1 cellular context compared by ENCODE assay signal in the genomic region with DNA sequence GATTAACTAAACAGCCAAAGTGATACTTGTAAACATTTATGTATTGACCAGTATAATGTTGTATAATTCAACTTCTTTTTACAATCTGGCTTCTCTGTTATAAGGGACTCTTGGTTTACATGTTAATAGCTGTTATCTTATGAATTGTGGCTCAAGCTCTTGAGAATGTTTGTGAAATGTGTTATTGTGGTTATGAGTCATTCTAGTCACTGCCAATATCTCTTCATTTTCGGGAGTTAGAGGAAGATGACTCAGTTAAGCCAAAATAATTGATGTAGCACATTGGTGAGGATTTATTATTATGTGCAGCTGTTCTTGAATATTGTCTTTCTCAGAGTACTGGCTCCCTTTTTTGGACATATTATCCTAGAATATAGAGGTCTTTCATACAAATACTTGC.
TF ChIP-seq lines count a peak whose summit lies in the region.

No MANE protein-coding gene starts in this region.

TF ChIP-seq in SK-N-SH, 30 proteins besides CTCF, POLR2A, EP300 and RAD21 (continued from another document):
- TF ChIP-seq PBX3 (IDR thresholded peaks at IDR 0.05) (peak; percentile 97), MEF2A (IDR thresholded peaks at IDR 0.05; ENCODE audit: borderline replicate concordance, low read depth) (peak; percentile 86; the same call in 1 of the 2 replicates), USF1 (IDR thresholded peaks at IDR 0.05; ENCODE audit: borderline replicate concordance, low read depth) (no peak), USF2 (IDR thresholded peaks at IDR 0.05; ENCODE audit: borderline replicate concordance, low read depth, low read length) (no peak), GABPA (IDR thresholded peaks at IDR 0.05; ENCODE audit: low read depth) (peak; percentile 38), MXI1 (IDR thresholded peaks at IDR 0.05; ENCODE audit: low read depth, low read length) (no peak), POLR2AphosphoS5 (IDR thresholded peaks at IDR 0.05; ENCODE audit: low read depth, low read length) (peak; percentile 96), NFIC (IDR thresholded peaks at IDR 0.05; ENCODE audit: borderline replicate concordance) (peak; percentile 100), YY1 (IDR thresholded peaks at IDR 0.05; ENCODE audit: low read depth) (no peak), FOXM1 (IDR thresholded peaks at IDR 0.05; ENCODE audit: low read depth) (peak; percentile 97), JUND (IDR thresholded peaks at IDR 0.05) (peak; percentile 100), RXRA (IDR thresholded peaks at IDR 0.05; ENCODE audit: borderline replicate concordance, low read depth) (peak; percentile 84), IRF3 (IDR thresholded peaks at IDR 0.05; ENCODE audit: low read depth, low read length) (no peak), CHD2 (IDR thresholded peaks at IDR 0.05; ENCODE audit: low read length, partially characterized antibody) (no peak), GATA2 (CRISPR knock-in tag; IDR thresholded peaks at IDR 0.05) (no peak), EZH2phosphoT487 (IDR thresholded peaks at IDR 0.05; ENCODE audit: borderline replicate concordance, low read depth) (no peak), SMC3 (IDR thresholded peaks at IDR 0.05; ENCODE audit: low read depth, low read length) (no peak), ELF1 (IDR thresholded peaks at IDR 0.05) (no peak), FOSL2 (IDR thresholded peaks at IDR 0.05; ENCODE audit: borderline replicate concordance, low read depth) (peak; percentile 100), SIN3A (IDR thresholded peaks at IDR 0.05; ENCODE audit: borderline replicate concordance, low read depth, low read length) (0 out of 2 replicates have a peak, but pooled peaks have one; percentile 38), TAF1 (IDR thresholded peaks at IDR 0.05; ENCODE audit: borderline replicate concordance, low read depth, low read length) (peak; percentile 26; the same call in 1 of the 2 replicates)
- TF ChIP-seq, protein P1, sequence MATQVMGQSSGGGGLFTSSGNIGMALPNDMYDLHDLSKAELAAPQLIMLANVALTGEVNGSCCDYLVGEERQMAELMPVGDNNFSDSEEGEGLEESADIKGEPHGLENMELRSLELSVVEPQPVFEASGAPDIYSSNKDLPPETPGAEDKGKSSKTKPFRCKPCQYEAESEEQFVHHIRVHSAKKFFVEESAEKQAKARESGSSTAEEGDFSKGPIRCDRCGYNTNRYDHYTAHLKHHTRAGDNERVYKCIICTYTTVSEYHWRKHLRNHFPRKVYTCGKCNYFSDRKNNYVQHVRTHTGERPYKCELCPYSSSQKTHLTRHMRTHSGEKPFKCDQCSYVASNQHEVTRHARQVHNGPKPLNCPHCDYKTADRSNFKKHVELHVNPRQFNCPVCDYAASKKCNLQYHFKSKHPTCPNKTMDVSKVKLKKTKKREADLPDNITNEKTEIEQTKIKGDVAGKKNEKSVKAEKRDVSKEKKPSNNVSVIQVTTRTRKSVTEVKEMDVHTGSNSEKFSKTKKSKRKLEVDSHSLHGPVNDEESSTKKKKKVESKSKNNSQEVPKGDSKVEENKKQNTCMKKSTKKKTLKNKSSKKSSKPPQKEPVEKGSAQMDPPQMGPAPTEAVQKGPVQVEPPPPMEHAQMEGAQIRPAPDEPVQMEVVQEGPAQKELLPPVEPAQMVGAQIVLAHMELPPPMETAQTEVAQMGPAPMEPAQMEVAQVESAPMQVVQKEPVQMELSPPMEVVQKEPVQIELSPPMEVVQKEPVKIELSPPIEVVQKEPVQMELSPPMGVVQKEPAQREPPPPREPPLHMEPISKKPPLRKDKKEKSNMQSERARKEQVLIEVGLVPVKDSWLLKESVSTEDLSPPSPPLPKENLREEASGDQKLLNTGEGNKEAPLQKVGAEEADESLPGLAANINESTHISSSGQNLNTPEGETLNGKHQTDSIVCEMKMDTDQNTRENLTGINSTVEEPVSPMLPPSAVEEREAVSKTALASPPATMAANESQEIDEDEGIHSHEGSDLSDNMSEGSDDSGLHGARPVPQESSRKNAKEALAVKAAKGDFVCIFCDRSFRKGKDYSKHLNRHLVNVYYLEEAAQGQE (IDR thresholded peaks at IDR 0.05; ENCODE audit: low read depth, low read length) = no peak
- TF ChIP-seq, protein P2, sequence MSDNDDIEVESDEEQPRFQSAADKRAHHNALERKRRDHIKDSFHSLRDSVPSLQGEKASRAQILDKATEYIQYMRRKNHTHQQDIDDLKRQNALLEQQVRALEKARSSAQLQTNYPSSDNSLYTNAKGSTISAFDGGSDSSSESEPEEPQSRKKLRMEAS (IDR thresholded peaks at IDR 0.05; ENCODE audit: low read depth) = peak; percentile 62; the same call in 1 of the 2 replicates
